Comparison of ENCODE assay signal across 15 cellular contexts in the genomic region with DNA sequence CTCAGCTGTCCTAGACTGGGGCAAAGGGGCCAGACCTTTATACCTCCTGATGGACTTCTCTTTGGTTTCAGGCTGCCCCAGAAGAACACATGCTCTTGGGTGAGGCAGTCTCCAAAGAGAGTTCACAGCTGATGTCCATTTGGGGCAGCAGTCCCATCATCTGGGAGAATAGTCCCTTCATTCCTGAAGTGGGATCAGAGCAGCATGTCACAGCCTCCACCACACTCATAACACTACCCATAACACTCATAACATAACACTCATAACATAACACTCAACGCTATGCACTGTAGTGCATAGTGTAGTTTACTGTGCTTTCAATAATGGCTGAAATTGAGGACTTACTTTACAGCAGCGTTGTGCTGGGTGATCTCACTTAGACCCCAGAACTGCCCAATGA. TPM values are rescaled to one million over a fixed set of nuclear protein-coding genes. Genes with fewer than 3 reads are reported as not detected.
A peak's percentile ranks its signal among the peaks of the same experiment; 100 is the strongest.
DNase-seq lines count a peak whose midpoint lies in the region; ATAC-seq, FAIRE-seq and TF ChIP-seq lines count a peak whose summit lies in the region.
"Had no signal": no experiment of that assay in that cellular context is flagged by ENCODE, and none has a peak within 500 bp of the region (broad histone marks: within the 10 kb centered on the region; RNA-seq: fewer than 3 reads in every experiment).

No MANE protein-coding gene starts in this region.

- FAIRE-seq in HepG2 (lab: Jason Lieb, UNC): no peak

- H3K9ac ChIP-seq in HepG2 (ENCODE audit: insufficient read depth, low read depth, low read length): no peak overlapping the region

- no peaks in the 10 kb centered on the region for H3K27me3 Mint-ChIP-seq in activated T-cell treated with anti-CD3 and anti-CD28 coated beads, Interleukin-2, amount 50 U/mL, for 72 hours (ENCODE audit: low read depth)
- H3K27me3 Mint-ChIP-seq: T-cell had no signal

- intact Hi-C loops in HepG2 (cut with micrococcal nuclease; ENCODE audit: unreplicated experiment): no loop called here

- peaks cover 45% of the 10 kb centered on the region for H3K4me1 Mint-ChIP-seq in activated T-cell treated with anti-CD3 and anti-CD28 coated beads, Interleukin-2, amount 50 U/mL, for 72 hours (ENCODE audit: low read depth)

- H3K36me3 ChIP-seq in HepG2 (replicated peaks in 1 of 2; ENCODE audit: control insufficient read depth in 1 of 2, insufficient read depth in 2 of 2, low read length in 2 of 2): no peaks in the 10 kb centered on the region
- no peaks in the 10 kb centered on the region for H3K36me3 ChIP-seq in WERI-Rb-1
- H3K36me3 ChIP-seq: vagina had no signal

- no peaks in the 10 kb centered on the region for H3K9me3 Mint-ChIP-seq in activated T-cell treated with anti-CD3 and anti-CD28 coated beads, Interleukin-2, amount 50 U/mL, for 72 hours
- H3K9me3 Mint-ChIP-seq: activated T-helper 1 cell treated with anti-CD3 and anti-CD28 coated beads, Interleukin-12 subunit alpha, Interleukin-12 subunit beta, Interleukin-2, Interleukin-4 antibody, amounts not matched to agents 30 ng/mL and 10 ng/mL and 1 ng/mL, durations not matched to agents 14 hours and 24 hours and 36 hours; T-cell had no signal

- no peaks in the 10 kb centered on the region for H4K20me1 ChIP-seq in HepG2 (ENCODE audit: insufficient read depth, low read length)

- H3K27ac ChIP-seq in coronary artery (no peak overlapping the region), HepG2 (ENCODE audit: extremely low read length, insufficient read depth, low read length) (no peak overlapping the region), WERI-Rb-1 (no peak overlapping the region)
- H3K27ac ChIP-seq: vagina had no signal

- no peak overlapping the region for H2AFZ ChIP-seq in HepG2 (ENCODE audit: low read length)

- no peaks in the 10 kb centered on the region for H3K4me1 ChIP-seq in HepG2 (ENCODE audit: insufficient read depth, low read length)

- H3K27me3 ChIP-seq in HepG2 (ENCODE audit: control insufficient read depth in 1 of 2, insufficient read depth in 2 of 2, low read length in 2 of 2): peaks cover 0 to 2% of the 10 kb centered on the region in 2 experiments; a peak in 1 of 5 replicates
- H3K27me3 ChIP-seq in WERI-Rb-1 (ENCODE audit: insufficient read depth, low read depth, severe bottlenecking): no peaks in the 10 kb centered on the region
- H3K27me3 ChIP-seq: vagina had no signal

- in situ Hi-C loops in HepG2 (cut with HindIII; ENCODE audit: extremely low pct_ligation_motif_present, low pct_unique_long_range_greater_than_20kb): no loop called here

- TF ChIP-seq RAD21 in HepG2 (CRISPR knock-in tag; IDR thresholded peaks at IDR 0.05): no peak

- H3K79me2 ChIP-seq in HepG2 (ENCODE audit: insufficient read depth, low read length): no peaks in the 10 kb centered on the region

- no peak for TF ChIP-seq EP300 in HepG2 (IDR thresholded peaks at IDR 0.05; ENCODE audit: low read depth in 2 of 2, low read length in 2 of 2)
- no peak for TF ChIP-seq EP300 in HepG2 (CRISPR knock-in tag; IDR thresholded peaks at IDR 0.05; ENCODE audit: borderline replicate concordance)

- BruUV-seq in HepG2 (replicated peaks; lab: Mats Ljungman, UMichigan): no TSS peak

- POLR2A ChIA-PET in HepG2 (lab: Yijun Ruan, JAX): no interaction called here

- peak; percentile 95 to 98 for ATAC-seq in activated T-cell treated with anti-CD3 and anti-CD28 coated beads, Interleukin-2, amount 50 U/mL, for 72 hours (replicated peaks in 1 of 2)
- ATAC-seq in GM21786 (IDR thresholded peaks at IDR 0.05; ENCODE audit: unreplicated experiment) (peak; percentile 34), HG03342 (IDR thresholded peaks at IDR 0.05; ENCODE audit: unreplicated experiment) (peak; percentile 50), HepG2 (no peak)
- peak; percentile 64 for ATAC-seq in stimulated activated naive CD8-positive, alpha-beta T cell treated with anti-CD3 and anti-CD28 coated beads, Interleukin-15, Interleukin-2, amounts not matched to agents 100 U/mL and 50 U/mL, for 24 hours
- ATAC-seq: T-cell had no signal

- no peak overlapping the region for H3K27ac Mint-ChIP-seq in activated T-cell treated with anti-CD3 and anti-CD28 coated beads, Interleukin-2, amount 50 U/mL, for 72 hours
- H3K27ac Mint-ChIP-seq: activated T-helper 1 cell treated with anti-CD3 and anti-CD28 coated beads, Interleukin-12 subunit alpha, Interleukin-12 subunit beta, Interleukin-2, Interleukin-4 antibody, amounts not matched to agents 30 ng/mL and 10 ng/mL and 1 ng/mL, durations not matched to agents 14 hours and 24 hours and 36 hours; T-cell had no signal

- H3K9me3 ChIP-seq in HepG2 (ENCODE audit: low read length) (no peaks in the 10 kb centered on the region), WERI-Rb-1 (ENCODE audit: severe bottlenecking) (no peaks in the 10 kb centered on the region)
- H3K9me3 ChIP-seq: vagina had no signal

- TF ChIP-seq CTCF in coronary artery (IDR thresholded peaks at IDR 0.05) (no peak), HepG2 (CRISPR knock-in tag; IDR thresholded peaks at IDR 0.05) (no peak), WERI-Rb-1 (IDR thresholded peaks at IDR 0.05; ENCODE audit: low read depth, low read length) (no peak)

- H3K4me2 ChIP-seq in HepG2 (ENCODE audit: low read depth, low read length): no peak overlapping the region

- peak overlapping the region; percentile 23 to 62 for H3K4me3 Mint-ChIP-seq in activated T-cell treated with anti-CD3 and anti-CD28 coated beads, Interleukin-2, amount 50 U/mL, for 72 hours
- H3K4me3 Mint-ChIP-seq: activated T-helper 1 cell treated with anti-CD3 and anti-CD28 coated beads, Interleukin-12 subunit alpha, Interleukin-12 subunit beta, Interleukin-2, Interleukin-4 antibody, amounts not matched to agents 30 ng/mL and 10 ng/mL and 1 ng/mL, durations not matched to agents 14 hours and 24 hours and 36 hours; T-cell had no signal

- TF ChIP-seq POLR2A in HepG2 (IDR thresholded peaks at IDR 0.05; ENCODE audit: insufficient read depth in 1 of 2, low read depth in 2 of 2, low read length in 2 of 2): no peak

- no peaks in the 10 kb centered on the region for H3K36me3 Mint-ChIP-seq in activated T-cell treated with anti-CD3 and anti-CD28 coated beads, Interleukin-2, amount 50 U/mL, for 72 hours (ENCODE audit: insufficient read depth in 2 of 2)
- H3K36me3 Mint-ChIP-seq: T-cell had no signal

- no peak for DNase-seq in activated T-cell treated with anti-CD3 and anti-CD28 coated beads, Interleukin-2, amount 50 U/mL, for 72 hours
- no peak for DNase-seq in activated T-cell treated with anti-CD3 and anti-CD28 coated beads, Interleukin-2, amount 50 U/mL, for 48 hours
- no peak for DNase-seq in stimulated activated naive CD8-positive, alpha-beta T cell treated with anti-CD3 and anti-CD28 coated beads, Interleukin-15, Interleukin-2, amounts not matched to agents 100 U/mL and 50 U/mL, for 24 hours
- DNase-seq in coronary artery (ENCODE audit: low spot score) (no peak), HepG2 (ENCODE audit: low spot score) (no peak), WERI-Rb-1 (no peak)
- DNase-seq: foreskin melanocyte, GOT3, NCI-H1436 treated with DMSO at 0.1 percent for 48 hours, NCI-H2227 treated with DMSO at 0.1 percent for 48 hours, T-cell had no signal

- H3K4me3 ChIP-seq in coronary artery (no peak overlapping the region), HepG2 (replicated peaks in 1 of 3; ENCODE audit: insufficient read depth in 1 of 3, low read depth in 2 of 3, low read length in 3 of 3) (no peak overlapping the region), WERI-Rb-1 (ENCODE audit: low read depth, low read length) (no peak overlapping the region)
- H3K4me3 ChIP-seq: vagina had no signal

- 15% methylated on average over 2 of the region's 2 CpGs for WGBS in HepG2 (ENCODE audit: low lambda C conversion rate)

- CTCF ChIA-PET in HepG2 (lab: Yijun Ruan, JAX; ENCODE audit: low intra/inter-chr PET ratio, low total read pairs): no interaction called here

TF ChIP-seq in HepG2, 621 proteins besides CTCF, POLR2A, EP300 and RAD21:
- TF ChIP-seq ZNF121 (CRISPR knock-in tag; IDR thresholded peaks at IDR 0.05): no peak
- no peak for TF ChIP-seq ZNF589 (CRISPR knock-in tag; conservative IDR thresholded peaks at IDR 0.05)
- TF ChIP-seq ZNF776 (CRISPR knock-in tag; IDR thresholded peaks at IDR 0.05): no peak

RNA-seq across cellular contexts. Expression of gene PLCL2, which starts 36.7 kb away (rescaled TPM):
- total RNA-seq in activated T-cell treated with anti-CD3 and anti-CD28 coated beads, Interleukin-2, amount 50 U/mL, for 72 hours: 10 to 100 TPM; 22.9 to 24.7 TPM
- not detected in 2 replicates for total RNA-seq in HepG2 (2016; rRNA removed; fragmentation: Illumina TruSeq; extraction: Trizol)
- total RNA-seq in HepG2 (2016; cell fraction: cytosol; rRNA removed; fragmentation: Illumina TruSeq; extraction: Trizol; ENCODE audit: low read depth): not detected in 2 replicates
- total RNA-seq in HepG2 (2016; cell fraction: insoluble cytoplasmic fraction; rRNA removed; fragmentation: Illumina TruSeq; extraction: Trizol): 0.04 TPM in 1 of 2 replicates, not detected in the other
- not detected in 2 replicates for total RNA-seq in HepG2 (2016; cell fraction: membrane; rRNA removed; fragmentation: Illumina TruSeq; extraction: Trizol)
- total RNA-seq in HepG2 (2016; cell fraction: nucleus; rRNA removed; fragmentation: Illumina TruSeq; extraction: Trizol): not detected in 2 replicates
- polyA plus RNA-seq in HepG2 (2011; rRNA removed): not detected in 2 replicates
- not detected in 2 replicates for polyA plus RNA-seq in HepG2 (2011; cell fraction: cytosol; rRNA removed)
- not detected in 2 replicates for polyA plus RNA-seq in HepG2 (2011; cell fraction: nucleus; rRNA removed)
- polyA plus RNA-seq in HepG2 (2012): not detected in 2 replicates
- polyA plus RNA-seq in HepG2 (2016; cell fraction: cytosol; fragmentation: Illumina TruSeq; extraction: Trizol; ENCODE audit: low read depth): not detected in 2 replicates
- polyA plus RNA-seq in HepG2 (2016; cell fraction: insoluble cytoplasmic fraction; fragmentation: Illumina TruSeq; extraction: Trizol; ENCODE audit: low read depth): not detected in 2 replicates
- not detected in 2 replicates for polyA plus RNA-seq in HepG2 (2016; cell fraction: membrane; fragmentation: Illumina TruSeq; extraction: Trizol; ENCODE audit: low read depth)
- polyA plus RNA-seq in HepG2 (2016; cell fraction: nucleus; fragmentation: Illumina TruSeq; extraction: Trizol; ENCODE audit: insufficient read depth, low read depth): not detected in 2 replicates
- 5.6 TPM in 1 of 2 replicates, not detected in the other for polyA minus RNA-seq in HepG2 (2011; rRNA and poly(A)+ RNA removed; ENCODE audit: low replicate concordance)
- polyA minus RNA-seq in HepG2 (2011; cell fraction: cytosol; rRNA and poly(A)+ RNA removed): not detected in 2 replicates
- polyA minus RNA-seq in HepG2 (2011; cell fraction: nucleus; rRNA and poly(A)+ RNA removed): not detected in 2 replicates

Comparison
In these comparisons a context has a peak if more than half of its experiments do, and no peak if none do; other contexts are left out.
1. RNA of gene PLCL2, which starts 36.7 kb away (total RNA-seq): 22.9 to 24.7 TPM in activated T-cell treated with anti-CD3 and anti-CD28 coated beads, Interleukin-2, amount 50 U/mL, for 72 hours; 0.04 TPM in HepG2; every median in the first group is over 10 times any median in the second.